ENCODE assay signal across 1 cellular context in genomic region chr3:46163551-46163981, GRCh38.
TF ChIP-seq lines count a peak whose summit lies in the region.

No MANE protein-coding gene starts in this region.

TF ChIP-seq in GM23338, 12 proteins besides CTCF, POLR2A, EP300 and RAD21 (continued from another document):
- TF ChIP-seq ZNF462 (CRISPR knock-in tag; IDR thresholded peaks at IDR 0.05) (no peak), STAT1 (IDR thresholded peaks at IDR 0.05; ENCODE audit: unreplicated experiment) (no peak), JUNB (IDR thresholded peaks at IDR 0.05; ENCODE audit: unreplicated experiment) (no peak), REST (IDR thresholded peaks at IDR 0.05; ENCODE audit: unreplicated experiment) (no peak), ZNF114 (CRISPR knock-in tag; IDR thresholded peaks at IDR 0.05) (no peak), EZH2 (IDR thresholded peaks at IDR 0.05; ENCODE audit: low read depth, unreplicated experiment) (no peak), ZNF331 (CRISPR knock-in tag; IDR thresholded peaks at IDR 0.05; ENCODE audit: low read depth) (no peak), CREB1 (CRISPR knock-in tag; IDR thresholded peaks at IDR 0.05; ENCODE audit: low read depth) (no peak)
